ENCODE assay signal across 18 cellular contexts in the genomic region with DNA sequence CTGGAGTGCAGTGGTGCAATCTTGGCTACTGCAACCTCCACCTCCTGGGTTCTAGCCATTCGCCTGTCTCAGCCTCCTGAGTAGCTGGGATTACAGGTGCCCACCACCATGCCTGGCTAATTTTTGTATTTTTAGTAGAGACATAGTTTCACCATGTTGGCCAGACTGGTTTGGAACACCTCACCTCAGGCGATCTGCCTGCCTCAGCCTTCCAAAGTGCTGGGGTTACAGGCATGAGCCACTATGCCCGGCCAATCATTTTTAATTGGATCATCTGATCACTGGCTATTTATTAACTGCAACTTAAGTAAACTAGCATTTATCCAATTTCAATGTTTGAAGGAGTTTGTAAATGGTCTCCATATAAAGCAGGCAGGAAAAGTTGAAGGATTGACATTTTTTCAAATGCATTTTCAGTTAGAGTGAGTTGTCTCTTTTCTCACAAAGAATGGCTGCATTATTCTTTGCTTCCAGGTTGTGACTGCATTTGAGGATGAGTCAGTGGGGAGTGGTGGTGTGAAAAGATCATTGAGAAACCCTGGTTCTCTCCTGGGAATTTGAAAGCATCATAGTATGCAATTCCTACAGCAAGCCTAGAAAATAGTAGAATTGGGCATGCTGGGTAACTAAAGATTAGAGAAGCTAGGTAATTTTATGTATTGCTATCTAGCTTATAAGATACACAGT.
DNase-seq lines count a peak whose midpoint lies in the region; ATAC-seq and TF ChIP-seq lines count a peak whose summit lies in the region.
"Had no signal": no experiment of that assay in that cellular context is flagged by ENCODE, and none has a peak within 500 bp of the region (broad histone marks: within the 10 kb centered on the region; RNA-seq: fewer than 3 reads in every experiment).

No MANE protein-coding gene starts in this region.

- H3K4me3 ChIP-seq in AG09309 (ENCODE audit: control insufficient read depth, low read depth, low read length) (no peak overlapping the region), cardiac fibroblast (replicated peaks in 1 of 2; ENCODE audit: low read depth in 2 of 2, low read length in 2 of 2) (no peak overlapping the region)
- H3K4me3 ChIP-seq: adrenal gland, esophagus muscularis mucosa, GM12878, lower lobe of right lung, upper lobe of left lung had no signal

- peak; percentile 81 for DNase-seq in AG09309 (ENCODE audit: low read depth)
- peak; percentile 93 for DNase-seq in LHCN-M2 (ENCODE audit: low read depth)
- DNase-seq in cardiac fibroblast (ENCODE audit: low read depth in 2 of 2): peak; percentile 87 to 98
- DNase-seq in kidney tubule cell (ENCODE audit: low spot score): peak; percentile 76
- DNase-seq in COR-L47 (lab: John Stamatoyannopoulos, UW): no peak
- DNase-seq: activated CD8-positive, alpha-beta T cell treated with anti-CD3 and anti-CD28 coated beads, Interleukin-2, amount 10 ng/mL, durations not matched to agents 7 days and 5 days; adrenal gland; CD8-positive, alpha-beta T cell; lower lobe of right lung; NCI-H510A; T-cell; upper lobe of left lung had no signal

- ATAC-seq in GM18861 (IDR thresholded peaks at IDR 0.05; ENCODE audit: unreplicated experiment) (no peak), HG02884 (IDR thresholded peaks at IDR 0.05; ENCODE audit: unreplicated experiment) (no peak), HG02970 (IDR thresholded peaks at IDR 0.05; ENCODE audit: low FRiP score, unreplicated experiment) (no peak)
- ATAC-seq: activated CD8-positive, alpha-beta T cell treated with anti-CD3 and anti-CD28 coated beads, Interleukin-2, amount 10 ng/mL, durations not matched to agents 7 days and 5 days; CD8-positive, alpha-beta T cell; GM12878; HepG2; lower lobe of right lung; T-cell had no signal

- TF ChIP-seq CTCF in AG09309 (IDR thresholded peaks at IDR 0.05; ENCODE audit: control insufficient read depth, insufficient read depth, low read depth, low read length, missing control alignments) (no peak), cardiac fibroblast (IDR thresholded peaks at IDR 0.05; ENCODE audit: low read depth, low read length) (no peak)
